ENCODE assay signal across 8 cellular contexts in genomic region chr3:101687142-101687931, GRCh38. TPM values are rescaled to one million over a fixed set of nuclear protein-coding genes. Genes with fewer than 3 reads are reported as not detected.
DNase-seq lines count a peak whose midpoint lies in the region; ATAC-seq and TF ChIP-seq lines count a peak whose summit lies in the region.

No MANE protein-coding gene starts in this region.

- no peak for ATAC-seq in GM21367 (IDR thresholded peaks at IDR 0.05; ENCODE audit: unreplicated experiment)

- H3K4me3 ChIP-seq in coronary artery = peak overlapping the region; percentile 91
- H3K4me3 ChIP-seq in mucosa of stomach (ENCODE audit: low read length) = peak overlapping the region; percentile 98

- H3K27me3 ChIP-seq in mucosa of stomach (ENCODE audit: control insufficient read depth, insufficient read depth, low read length) = no peaks in the 10 kb centered on the region

- DNase-seq in A172 (ENCODE audit: low spot score) = peak; percentile 39
- no peak for DNase-seq in coronary artery (ENCODE audit: low spot score)
- no peak for DNase-seq in COLO829 (ENCODE audit: low spot score)
- no peak for DNase-seq in SIG-M5 (lab: John Stamatoyannopoulos, UW)
- no peak for DNase-seq in stimulated activated naive CD4-positive, alpha-beta T cell (lab: John Stamatoyannopoulos, UW)

- H3K27ac ChIP-seq in KOPT-K1 (ENCODE audit: low read depth, low read length, poor library complexity, severe bottlenecking) (peak overlapping the region; percentile 75), coronary artery (peak overlapping the region; percentile 94 to 95)

- peaks cover 7% of the 10 kb centered on the region for H3K4me1 ChIP-seq in mucosa of stomach (ENCODE audit: control insufficient read depth, insufficient read depth, low read length)

- H3K9ac ChIP-seq in mucosa of stomach (ENCODE audit: low read length) = peak overlapping the region; percentile 98

- H3K9me3 ChIP-seq in KOPT-K1 (ENCODE audit: insufficient read depth, low read length, poor library complexity, severe bottlenecking) (no peaks in the 10 kb centered on the region), mucosa of stomach (ENCODE audit: control insufficient read depth, low read length) (no peaks in the 10 kb centered on the region)

- no peak for TF ChIP-seq CTCF in coronary artery (IDR thresholded peaks at IDR 0.05)

- peaks cover 41% of the 10 kb centered on the region for H3K36me3 ChIP-seq in KOPT-K1 (ENCODE audit: insufficient read depth, low read length)
- H3K36me3 ChIP-seq in mucosa of stomach (ENCODE audit: control insufficient read depth, insufficient read depth, low read length) = no peaks in the 10 kb centered on the region

RNA-seq across cellular contexts. Expression of gene RPL24, which starts 0.8 kb away (rescaled TPM):
- 1,824 and 2,164 TPM in 2 replicates for total RNA-seq in A172 (2014; rRNA removed; shearing (Covaris generic))

RNA-seq across cellular contexts. Expression of gene ZBTB11, which starts 10.4 kb away (rescaled TPM):
- 22.8 and 31.4 TPM in 2 replicates for total RNA-seq in A172 (2014; rRNA removed; shearing (Covaris generic))

RNA-seq across cellular contexts. Expression of gene CEP97, which starts 37.1 kb away (rescaled TPM):
- total RNA-seq in A172 (2014; rRNA removed; shearing (Covaris generic)) = 32.2 and 32.9 TPM in 2 replicates
